8 cellular contexts compared by ENCODE assay signal in genomic region chr16:28950648-28951409, GRCh38. TPM values are rescaled to one million over a fixed set of nuclear protein-coding genes. Genes with fewer than 3 reads are reported as not detected.
DNase-seq lines count a peak whose midpoint lies in the region; ATAC-seq and TF ChIP-seq lines count a peak whose summit lies in the region.

TSS of gene NFATC2IP (plus strand) at chr16:28950937. CDS start at chr16:28951012, 75 bp downstream.

- ATAC-seq in GM19043 (IDR thresholded peaks at IDR 0.05; ENCODE audit: low read depth, unreplicated experiment) (peak; percentile 93), HG03378 (IDR thresholded peaks at IDR 0.05; ENCODE audit: unreplicated experiment) (peak; percentile 94)

- H3K4me3 ChIP-seq in AG10803 (ENCODE audit: low read length), result peak within 1 kb of the TSS; percentile 74

- DNase-seq in AG10803 (ENCODE audit: low read depth), result peak; percentile 100
- peak; percentile 100 for DNase-seq in NCI-H460 (ENCODE audit: extremely low read depth, low read depth)
- peak; percentile 100 for DNase-seq in activated CD4-positive, CD25-positive, alpha-beta regulatory T cell treated with anti-CD3 and anti-CD28 coated beads, Interleukin-2, amount 50 U/mL, for 72 hours
- peak; percentile 98 to 99 for DNase-seq in cerebellar nuclear complex (lab: John Stamatoyannopoulos, UW)
- peak; percentile 100 for DNase-seq in islet precursor cell
- peak; percentile 100 for DNase-seq in stimulated activated CD4-positive, alpha-beta T cell treated with anti-CD3 and anti-CD28 coated beads, Interleukin-12 subunit alpha, Interleukin-12 subunit beta, amount 100 ng/mL, for 48 hours (ENCODE audit: low read depth in 2 of 3, low spot score in 1 of 3)

- TF ChIP-seq CTCF in AG10803 (conservative IDR thresholded peaks at IDR 0.05; ENCODE audit: low read length), result no peak

RNA-seq across cellular contexts. Expression of gene NFATC2IP, which starts in this region (rescaled TPM):
- total RNA-seq in NCI-H460 (2014; rRNA removed; shearing (Covaris generic)), result 26.0 and 28.6 TPM in 2 replicates
- polyA plus RNA-seq in NCI-H460 (2014; cell fraction: nucleus; rRNA removed), result 132 and 158 TPM in 2 replicates

Comparison
In these comparisons a context has a peak if more than half of its experiments do, and no peak if none do; other contexts are left out.
1. Peak in every context shown above with its lines: DNase-seq, ATAC-seq and H3K4me3 ChIP-seq.